In the genomic region with DNA sequence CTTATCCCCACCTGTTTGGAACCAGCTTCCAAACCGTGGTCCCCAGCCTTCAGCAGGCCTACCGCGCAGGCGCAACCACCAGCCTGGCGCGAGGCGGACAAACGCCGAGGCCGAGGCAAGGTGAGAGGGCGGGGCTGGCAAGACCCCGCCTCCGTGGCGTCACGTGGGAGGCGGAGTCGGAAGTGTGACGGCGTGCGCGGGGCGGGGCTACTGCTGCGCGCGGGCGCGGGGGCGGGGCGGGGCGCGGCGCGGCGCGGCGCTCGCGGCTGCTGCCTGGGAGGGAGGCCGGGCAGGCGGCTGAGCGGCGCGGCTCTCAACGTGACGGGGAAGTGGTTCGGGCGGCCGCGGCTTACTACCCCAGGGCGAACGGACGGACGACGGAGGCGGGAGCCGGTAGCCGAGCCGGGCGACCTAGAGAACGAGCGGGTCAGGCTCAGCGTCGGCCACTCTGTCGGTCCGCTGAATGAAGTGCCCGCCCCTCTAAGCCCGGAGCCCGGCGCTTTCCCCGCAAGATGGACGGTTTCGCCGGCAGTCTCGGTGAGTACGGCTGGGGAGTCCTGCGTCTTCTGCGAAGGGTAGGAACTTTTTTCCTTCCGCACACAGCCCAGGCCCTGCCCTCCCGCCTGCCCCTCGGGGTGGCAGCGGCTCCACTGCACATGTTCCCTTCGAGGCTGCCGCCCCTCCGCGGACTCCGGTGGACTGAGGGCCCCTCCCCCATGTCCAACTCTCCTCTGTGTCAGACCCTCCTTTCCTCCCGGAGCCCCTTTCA, we compare ENCODE assay signal across 8 cellular contexts. TPM values are rescaled to one million over a fixed set of nuclear protein-coding genes. Genes with fewer than 3 reads are reported as not detected.
DNase-seq lines count a peak whose midpoint lies in the region; ATAC-seq and TF ChIP-seq lines count a peak whose summit lies in the region.

A gene with protein sequence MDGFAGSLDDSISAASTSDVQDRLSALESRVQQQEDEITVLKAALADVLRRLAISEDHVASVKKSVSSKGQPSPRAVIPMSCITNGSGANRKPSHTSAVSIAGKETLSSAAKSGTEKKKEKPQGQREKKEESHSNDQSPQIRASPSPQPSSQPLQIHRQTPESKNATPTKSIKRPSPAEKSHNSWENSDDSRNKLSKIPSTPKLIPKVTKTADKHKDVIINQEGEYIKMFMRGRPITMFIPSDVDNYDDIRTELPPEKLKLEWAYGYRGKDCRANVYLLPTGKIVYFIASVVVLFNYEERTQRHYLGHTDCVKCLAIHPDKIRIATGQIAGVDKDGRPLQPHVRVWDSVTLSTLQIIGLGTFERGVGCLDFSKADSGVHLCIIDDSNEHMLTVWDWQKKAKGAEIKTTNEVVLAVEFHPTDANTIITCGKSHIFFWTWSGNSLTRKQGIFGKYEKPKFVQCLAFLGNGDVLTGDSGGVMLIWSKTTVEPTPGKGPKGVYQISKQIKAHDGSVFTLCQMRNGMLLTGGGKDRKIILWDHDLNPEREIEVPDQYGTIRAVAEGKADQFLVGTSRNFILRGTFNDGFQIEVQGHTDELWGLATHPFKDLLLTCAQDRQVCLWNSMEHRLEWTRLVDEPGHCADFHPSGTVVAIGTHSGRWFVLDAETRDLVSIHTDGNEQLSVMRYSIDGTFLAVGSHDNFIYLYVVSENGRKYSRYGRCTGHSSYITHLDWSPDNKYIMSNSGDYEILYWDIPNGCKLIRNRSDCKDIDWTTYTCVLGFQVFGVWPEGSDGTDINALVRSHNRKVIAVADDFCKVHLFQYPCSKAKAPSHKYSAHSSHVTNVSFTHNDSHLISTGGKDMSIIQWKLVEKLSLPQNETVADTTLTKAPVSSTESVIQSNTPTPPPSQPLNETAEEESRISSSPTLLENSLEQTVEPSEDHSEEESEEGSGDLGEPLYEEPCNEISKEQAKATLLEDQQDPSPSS (plus strand): TSS at position 254 of the 769 bp plus-strand sequence. CDS start 259 bp downstream, at position 513.

- H2AFZ ChIP-seq in osteoblast (ENCODE audit: low read length): peak within 1 kb of the TSS; percentile 88

- peaks cover 2% of the 10 kb centered on the region for H3K27me3 Mint-ChIP-seq in glutamatergic neuron (ENCODE audit: unreplicated experiment)

- peaks cover 33% of the 10 kb centered on the region for H4K20me1 ChIP-seq in osteoblast (ENCODE audit: insufficient read depth, low read length)

- peaks cover 24% of the 10 kb centered on the region for H3K4me1 ChIP-seq in osteoblast (ENCODE audit: insufficient read depth, low read length)
- H3K4me1 ChIP-seq in thoracic aorta (ENCODE audit: control insufficient read depth in 1 of 2, low read depth in 2 of 2): peaks cover 18 to 47% of the 10 kb centered on the region in 2 donors

- H3K27me3 ChIP-seq in osteoblast (ENCODE audit: insufficient read depth, low read length) (no peaks in the 10 kb centered on the region), thoracic aorta (replicated peaks; ENCODE audit: insufficient read depth) (no peaks in the 10 kb centered on the region)

- H3K4me2 ChIP-seq in osteoblast (ENCODE audit: insufficient read depth, low read length): peak within 1 kb of the TSS; percentile 92

- ATAC-seq in HG02571 (IDR thresholded peaks at IDR 0.05; ENCODE audit: unreplicated experiment) (peak; percentile 72), thoracic aorta (ENCODE audit: insufficient number of reproducible peaks, low FRiP score, low read depth) (peak; percentile 94)
- ATAC-seq in activated naive CD4-positive, alpha-beta T cell treated with anti-CD3 and anti-CD28 coated beads, Interleukin-2, amount 50 U/mL, for 72 hours: peak; percentile 87 to 92

- no peaks in the 10 kb centered on the region for H3K36me3 ChIP-seq in osteoblast (ENCODE audit: insufficient read depth, low read length)
- no peaks in the 10 kb centered on the region for H3K36me3 ChIP-seq in thoracic aorta

- POLR2A ChIA-PET in GM10248 (lab: Yijun Ruan, JAX): no interaction called here

- DNase-seq in GM10248 (ENCODE audit: extremely low spot score) (peak; percentile 94), NCI-H1048 (lab: John Stamatoyannopoulos, UW) (peak; percentile 67), SKM-1 (lab: John Stamatoyannopoulos, UW; ENCODE audit: unreplicated experiment) (peak; percentile 38), glutamatergic neuron (peak; percentile 95), osteoblast (ENCODE audit: insufficient read length, low spot score, missing footprints) (peak; percentile 95), thoracic aorta (ENCODE audit: low spot score) (peak; percentile 47)
- peak; percentile 94 to 96 for DNase-seq in activated naive CD4-positive, alpha-beta T cell treated with anti-CD3 and anti-CD28 coated beads, Interleukin-2, amount 50 U/mL, for 72 hours (ENCODE audit: low spot score in 2 of 2)

- H3K79me2 ChIP-seq in osteoblast (ENCODE audit: insufficient read depth, low read length): peaks cover 48% of the 10 kb centered on the region

- H3K4me3 ChIP-seq in osteoblast (ENCODE audit: insufficient read depth, low read length): peak within 1 kb of the TSS; percentile 87
- H3K4me3 ChIP-seq in thoracic aorta: peak within 1 kb of the TSS; percentile 78

- H3K4me3 Mint-ChIP-seq in glutamatergic neuron (ENCODE audit: unreplicated experiment): peak within 1 kb of the TSS; percentile 72

- TF ChIP-seq CTCF in GM10248 (IDR thresholded peaks at IDR 0.05; ENCODE audit: control extremely low read depth, extremely low read depth, low read depth, missing control alignments) (no peak), glutamatergic neuron (IDR thresholded peaks at IDR 0.05; ENCODE audit: partially characterized antibody, unreplicated experiment) (no peak), osteoblast (IDR thresholded peaks at IDR 0.05; ENCODE audit: extremely low read depth, low read depth, low read length) (no peak), thoracic aorta (IDR thresholded peaks at IDR 0.05) (no peak)

- H3K27ac ChIP-seq in osteoblast (ENCODE audit: low read depth, low read length) (peak within 1 kb of the TSS; percentile 77), thoracic aorta (peak within 1 kb of the TSS; percentile 77 to 78)

- CTCF ChIA-PET in GM10248 (lab: Yijun Ruan, JAX): interaction anchor here (1.5 kb wide), 1 partner anchor 73 kb away, joined by 3 read pairs; no protein-coding TSS in a partner anchor

- H3K9me3 Mint-ChIP-seq in activated naive CD4-positive, alpha-beta T cell treated with anti-CD3 and anti-CD28 coated beads, Interleukin-2, amount 50 U/mL, for 72 hours: no peaks in the 10 kb centered on the region
- H3K9me3 Mint-ChIP-seq in glutamatergic neuron (ENCODE audit: unreplicated experiment): no peaks in the 10 kb centered on the region

- H3K36me3 Mint-ChIP-seq in activated naive CD4-positive, alpha-beta T cell treated with anti-CD3 and anti-CD28 coated beads, Interleukin-2, amount 50 U/mL, for 72 hours: peaks cover 0 to 6% of the 10 kb centered on the region in 2 donors
- H3K36me3 Mint-ChIP-seq in glutamatergic neuron (ENCODE audit: unreplicated experiment): no peaks in the 10 kb centered on the region

- no peaks in the 10 kb centered on the region for H3K4me1 Mint-ChIP-seq in glutamatergic neuron (ENCODE audit: low read depth, unreplicated experiment)

- no peak within 1 kb of the TSS for H3K27ac Mint-ChIP-seq in activated naive CD4-positive, alpha-beta T cell treated with anti-CD3 and anti-CD28 coated beads, Interleukin-2, amount 50 U/mL, for 72 hours
- peak within 1 kb of the TSS; percentile 77 for H3K27ac Mint-ChIP-seq in glutamatergic neuron (ENCODE audit: unreplicated experiment)

- no peaks in the 10 kb centered on the region for H3K9me3 ChIP-seq in osteoblast (ENCODE audit: low read depth, low read length)
- H3K9me3 ChIP-seq in thoracic aorta: no peaks in the 10 kb centered on the region

RNA-seq across cellular contexts. Expression of the gene that starts here (rescaled TPM):
- total RNA-seq in activated naive CD4-positive, alpha-beta T cell treated with anti-CD3 and anti-CD28 coated beads, Interleukin-2, amount 50 U/mL, for 72 hours: 10 to 100 TPM; 56.6 to 85.7 TPM
- 50.8 TPM for total RNA-seq in glutamatergic neuron (ENCODE audit: unreplicated experiment)
- 91.9 and 94.9 TPM in 2 replicates for total RNA-seq in osteoblast
- 10 to 100 TPM; 32.8 to 59.9 TPM for total RNA-seq in thoracic aorta

Comparison
In these comparisons a context has a peak if more than half of its experiments do, and no peak if none do; other contexts are left out.
1. Peak in every context shown above with its lines: DNase-seq, ATAC-seq, H3K4me3 ChIP-seq and H3K27ac ChIP-seq.
2. DNase-seq: peak in every context shown above with its lines; median percentile 95 in activated naive CD4-positive, alpha-beta T cell treated with anti-CD3 and anti-CD28 coated beads, Interleukin-2, amount 50 U/mL, for 72 hours; 95 in glutamatergic neuron; 95 in osteoblast; 94 in GM10248; 67 in NCI-H1048; 47 in thoracic aorta; 38 in SKM-1.